In the genomic region with DNA sequence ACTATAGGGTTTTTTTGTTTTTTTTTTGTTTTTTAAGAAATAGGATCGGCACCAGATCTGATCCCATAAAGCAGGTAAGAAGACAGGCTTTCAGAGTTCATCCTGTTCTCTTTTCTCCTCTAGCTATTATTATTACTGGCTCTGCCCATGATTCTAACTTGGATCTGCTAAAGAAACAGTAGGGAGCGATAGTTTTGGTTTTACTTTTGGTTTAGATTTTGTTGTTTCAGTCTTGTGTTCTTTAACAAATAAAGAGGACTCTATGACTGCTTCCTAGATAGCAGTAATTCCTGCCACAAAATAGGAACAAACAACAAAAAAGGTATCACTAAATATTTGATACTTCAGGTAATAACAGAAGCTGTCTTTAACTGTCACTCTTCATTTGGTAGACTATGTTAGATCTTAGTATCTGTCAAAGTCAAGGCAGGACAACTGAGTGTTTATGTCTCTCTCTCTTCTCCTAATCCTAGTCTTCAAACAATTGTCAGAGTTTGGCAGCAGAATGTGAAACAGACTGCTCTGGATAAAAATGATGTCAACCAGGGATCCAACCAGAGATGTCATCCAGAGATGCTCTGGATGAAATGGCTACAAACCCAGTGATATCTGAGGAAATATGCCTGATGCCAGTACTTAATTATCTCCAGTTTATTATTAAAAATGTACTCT, we compare ENCODE assay signal across 1 cellular context.
TF ChIP-seq lines count a peak whose summit lies in the region.

No MANE protein-coding gene starts in this region.

TF ChIP-seq in WTC11, 78 proteins besides CTCF, POLR2A, EP300 and RAD21 (continued from another document):
- TF ChIP-seq, protein P1, sequence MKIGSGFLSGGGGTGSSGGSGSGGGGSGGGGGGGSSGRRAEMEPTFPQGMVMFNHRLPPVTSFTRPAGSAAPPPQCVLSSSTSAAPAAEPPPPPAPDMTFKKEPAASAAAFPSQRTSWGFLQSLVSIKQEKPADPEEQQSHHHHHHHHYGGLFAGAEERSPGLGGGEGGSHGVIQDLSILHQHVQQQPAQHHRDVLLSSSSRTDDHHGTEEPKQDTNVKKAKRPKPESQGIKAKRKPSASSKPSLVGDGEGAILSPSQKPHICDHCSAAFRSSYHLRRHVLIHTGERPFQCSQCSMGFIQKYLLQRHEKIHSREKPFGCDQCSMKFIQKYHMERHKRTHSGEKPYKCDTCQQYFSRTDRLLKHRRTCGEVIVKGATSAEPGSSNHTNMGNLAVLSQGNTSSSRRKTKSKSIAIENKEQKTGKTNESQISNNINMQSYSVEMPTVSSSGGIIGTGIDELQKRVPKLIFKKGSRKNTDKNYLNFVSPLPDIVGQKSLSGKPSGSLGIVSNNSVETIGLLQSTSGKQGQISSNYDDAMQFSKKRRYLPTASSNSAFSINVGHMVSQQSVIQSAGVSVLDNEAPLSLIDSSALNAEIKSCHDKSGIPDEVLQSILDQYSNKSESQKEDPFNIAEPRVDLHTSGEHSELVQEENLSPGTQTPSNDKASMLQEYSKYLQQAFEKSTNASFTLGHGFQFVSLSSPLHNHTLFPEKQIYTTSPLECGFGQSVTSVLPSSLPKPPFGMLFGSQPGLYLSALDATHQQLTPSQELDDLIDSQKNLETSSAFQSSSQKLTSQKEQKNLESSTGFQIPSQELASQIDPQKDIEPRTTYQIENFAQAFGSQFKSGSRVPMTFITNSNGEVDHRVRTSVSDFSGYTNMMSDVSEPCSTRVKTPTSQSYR (CRISPR knock-in tag; IDR thresholded peaks at IDR 0.05): no peak
- no peak for TF ChIP-seq FOXP4 (CRISPR knock-in tag; IDR thresholded peaks at IDR 0.05)
- TF ChIP-seq, protein P2, sequence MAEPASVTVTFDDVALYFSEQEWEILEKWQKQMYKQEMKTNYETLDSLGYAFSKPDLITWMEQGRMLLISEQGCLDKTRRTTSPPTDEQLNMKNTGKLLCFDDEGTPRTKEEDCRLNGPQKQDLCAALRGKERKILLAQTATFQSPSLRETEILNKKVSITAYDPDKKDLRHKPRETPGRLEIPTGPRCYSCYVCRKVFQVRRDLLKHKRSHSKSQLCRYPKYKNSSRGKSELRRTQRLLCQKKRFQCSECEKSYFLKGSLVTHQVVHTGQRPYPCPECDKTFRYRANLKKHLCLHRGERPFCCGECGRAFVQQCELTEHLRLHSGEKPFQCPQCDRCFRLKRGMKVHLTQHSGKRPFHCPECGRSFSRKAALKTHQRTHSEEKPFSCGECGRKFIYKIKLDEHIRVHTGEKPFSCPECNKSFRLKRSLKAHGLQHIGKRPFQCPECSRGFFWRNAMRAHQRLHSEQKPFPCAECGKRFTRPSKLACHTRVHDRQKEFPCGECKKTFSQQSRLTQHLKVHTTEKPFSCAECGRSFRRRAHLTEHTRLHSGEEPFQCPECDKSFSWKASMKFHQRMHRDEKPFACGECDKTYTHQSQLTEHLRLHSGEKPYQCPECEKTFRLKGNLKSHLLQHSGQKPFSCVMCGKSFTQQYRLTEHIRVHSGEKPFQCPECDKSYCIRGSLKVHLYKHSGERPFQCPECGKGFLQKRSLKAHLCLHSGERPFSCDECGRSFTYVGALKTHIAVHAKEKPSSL (CRISPR knock-in tag; conservative IDR thresholded peaks at IDR 0.05): no peak
